14 cellular contexts compared by ENCODE assay signal in genomic region chr3:14458434-14459280, GRCh38. TPM values are rescaled to one million over a fixed set of nuclear protein-coding genes. Genes with fewer than 3 reads are reported as not detected.
DNase-seq lines count a peak whose midpoint lies in the region; ATAC-seq, FAIRE-seq and TF ChIP-seq lines count a peak whose summit lies in the region.
"Had no signal": no experiment of that assay in that cellular context is flagged by ENCODE, and none has a peak within 500 bp of the region (broad histone marks: within the 10 kb centered on the region; RNA-seq: fewer than 3 reads in every experiment).

No MANE protein-coding gene starts in this region.

- H2BK12ac ChIP-seq in mesenchymal stem cell (ENCODE audit: low read length in 2 of 2), result no peak overlapping the region

- H3K4me1 ChIP-seq in mesenchymal stem cell (ENCODE audit: control insufficient read depth, insufficient read depth, low read depth, low read length), result peaks cover 74% of the 10 kb centered on the region

- H4K91ac ChIP-seq in mesenchymal stem cell (ENCODE audit: low read length), result no peak overlapping the region

- POLR2A ChIA-PET in RWPE1 (lab: Yijun Ruan, JAX; ENCODE audit: low non-redundant PET), result no interaction called here

- DNase-seq in GM18507 (ENCODE audit: extremely low spot score, insufficient read length, low read depth) (peak; percentile 53), RWPE1 (ENCODE audit: low spot score) (no peak), mesenchymal stem cell (no peak), T-helper 1 cell (no peak), HPDE6-E6E7 (ENCODE audit: extremely low spot score) (no peak)
- DNase-seq: anterior cingulate cortex; COR-L47; effector memory CD8-positive, alpha-beta T cell; NCI-H345; SHP77 treated with DMSO at 0.1 percent for 48 hours had no signal

- no peak overlapping the region for H2BK120ac ChIP-seq in mesenchymal stem cell (ENCODE audit: low read depth, low read length)

- no peaks in the 10 kb centered on the region for H3K27me3 ChIP-seq in mesenchymal stem cell (ENCODE audit: control insufficient read depth in 1 of 2, insufficient read depth in 1 of 2, low read length in 2 of 2)

- H3K4me2 ChIP-seq in mesenchymal stem cell (ENCODE audit: low read length, poor library complexity, severe bottlenecking), result peak overlapping the region; percentile 36

- H2BK15ac ChIP-seq in mesenchymal stem cell (ENCODE audit: low read depth, poor library complexity, severe bottlenecking), result no peak overlapping the region

- peaks cover 41 to 74% of the 10 kb centered on the region in 2 experiments for H3K36me3 ChIP-seq in mesenchymal stem cell (ENCODE audit: control insufficient read depth in 1 of 2, insufficient read depth in 2 of 2, low read depth in 1 of 2, low read length in 2 of 2)

- peak; percentile 44 for ATAC-seq in GM21381 (IDR thresholded peaks at IDR 0.05; ENCODE audit: unreplicated experiment)
- ATAC-seq in HG02852 (IDR thresholded peaks at IDR 0.05; ENCODE audit: unreplicated experiment), result no peak
- no peak for ATAC-seq in GM21576 (IDR thresholded peaks at IDR 0.05; ENCODE audit: unreplicated experiment)
- ATAC-seq: effector memory CD8-positive, alpha-beta T cell; sciatic nerve had no signal

- H3K14ac ChIP-seq in mesenchymal stem cell (ENCODE audit: low read length in 2 of 2), result no peak overlapping the region

- no peak for TF ChIP-seq CTCF in RWPE1 (conservative IDR thresholded peaks at IDR 0.05; ENCODE audit: low read depth)

- 82% methylated on average over 10 of the region's 11 CpGs for WGBS in mesenchymal stem cell

- peaks cover 14% of the 10 kb centered on the region for H3K79me1 ChIP-seq in mesenchymal stem cell (replicated peaks; ENCODE audit: low read length, poor library complexity, severe bottlenecking)

- H3K27ac ChIP-seq in RWPE1, result peak overlapping the region; percentile 5; the same call in 1 of the 2 replicates
- H3K27ac ChIP-seq in mesenchymal stem cell (ENCODE audit: low read length, poor library complexity, severe bottlenecking), result peak overlapping the region; percentile 94

- peak overlapping the region; percentile 77 for H2BK5ac ChIP-seq in mesenchymal stem cell (ENCODE audit: low read depth, low read length, poor library complexity, severe bottlenecking)

- H2AK5ac ChIP-seq in mesenchymal stem cell (ENCODE audit: low read length, severe bottlenecking), result peak overlapping the region; percentile 83

- no peak overlapping the region for H3K18ac ChIP-seq in mesenchymal stem cell (ENCODE audit: low read depth in 1 of 2, low read length in 2 of 2)

- H3K9me3 ChIP-seq in mesenchymal stem cell (ENCODE audit: control insufficient read depth, low read length), result no peaks in the 10 kb centered on the region

- no peak overlapping the region for H3K4me3 ChIP-seq in mesenchymal stem cell (ENCODE audit: insufficient read depth in 1 of 2, low read depth in 1 of 2, low read length in 2 of 2)

- no peak overlapping the region for H3K4ac ChIP-seq in mesenchymal stem cell (ENCODE audit: low read depth in 1 of 2, low read length in 2 of 2)

- CTCF ChIA-PET in RWPE1 (lab: Yijun Ruan, JAX), result interaction anchor here (0.6 to 1.1 kb wide), 3 partner anchors 9 to 224 kb away, joined by 3 to 4 read pairs (median 3); no protein-coding TSS in a partner anchor

- no peak overlapping the region for H3K23ac ChIP-seq in mesenchymal stem cell (ENCODE audit: low read length in 2 of 2)

- H3K9ac ChIP-seq in mesenchymal stem cell (ENCODE audit: low read length), result no peak overlapping the region

- no peak overlapping the region for H2AFZ ChIP-seq in mesenchymal stem cell (ENCODE audit: low read depth, low read length)

- peak; percentile 81 for FAIRE-seq in GM18507 (lab: Jason Lieb, UNC)

- no peak overlapping the region for H4K8ac ChIP-seq in mesenchymal stem cell (ENCODE audit: low read length)

RNA-seq across cellular contexts. Expression of gene SLC6A6, which starts 56.3 kb away (rescaled TPM):
- 34.8 TPM for polyA plus RNA-seq in mesenchymal stem cell (2013, experiment 1 of 2)
- polyA plus RNA-seq in mesenchymal stem cell (2013, experiment 2 of 2), result 33.8 TPM
